ENCODE assay signal across 8 cellular contexts in the genomic region with DNA sequence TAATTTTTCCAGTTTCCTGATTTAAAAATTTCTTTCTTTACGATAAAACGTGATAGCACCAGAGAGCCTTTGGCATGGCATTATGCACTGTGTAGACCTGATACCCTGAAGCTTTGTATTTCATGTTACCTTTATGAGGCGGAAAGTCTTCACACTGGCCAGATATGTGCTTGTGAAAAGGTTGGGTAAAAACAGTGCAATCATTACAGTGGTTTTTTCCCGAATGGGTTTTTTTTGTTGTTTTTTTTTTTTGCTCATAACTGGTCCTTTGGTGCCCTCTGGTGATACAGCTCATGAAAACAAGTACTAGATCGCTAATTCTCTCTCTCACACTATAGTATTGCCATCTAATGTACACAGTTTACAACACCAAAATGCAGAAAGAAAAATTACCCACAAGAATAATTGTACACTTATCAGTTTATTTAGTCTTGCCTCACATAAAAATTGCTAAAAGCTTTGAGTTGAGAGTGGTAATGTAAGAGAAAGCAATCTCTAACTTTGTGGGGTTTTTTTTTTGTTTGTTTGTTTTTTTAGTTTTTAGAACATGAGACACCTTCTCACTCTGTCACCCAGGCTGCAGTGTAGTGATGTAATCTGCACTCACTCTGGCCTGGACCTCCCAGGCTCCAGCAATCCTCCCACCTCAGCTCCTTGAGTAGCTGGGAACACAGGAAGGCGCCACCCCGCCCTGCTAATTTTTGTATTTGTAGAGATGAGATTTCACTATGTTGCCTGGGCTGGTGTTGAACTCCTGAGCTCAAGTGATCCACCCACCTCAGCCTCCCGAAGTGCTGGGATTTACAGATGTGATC. TPM values are rescaled to one million over a fixed set of nuclear protein-coding genes. Genes with fewer than 3 reads are reported as not detected.
DNase-seq lines count a peak whose midpoint lies in the region; ATAC-seq and TF ChIP-seq lines count a peak whose summit lies in the region.

No MANE protein-coding gene starts in this region.

- H3K4me3 ChIP-seq in cardiac fibroblast (replicated peaks in 1 of 2; ENCODE audit: low read depth in 2 of 2, low read length in 2 of 2) (peak overlapping the region in 1 of 2 donors; percentile 15), left lung (no peak overlapping the region), upper lobe of right lung (no peak overlapping the region)

- no peaks in the 10 kb centered on the region for H3K27me3 Mint-ChIP-seq in activated CD4-positive, alpha-beta T cell treated with anti-CD3 and anti-CD28 coated beads for 36 hours
- H3K27me3 Mint-ChIP-seq in activated CD4-positive, alpha-beta T cell treated with anti-CD3 and anti-CD28 coated beads, Interleukin-2, amount 10 ng/mL, durations not matched to agents 24 days and 14 days = no peaks in the 10 kb centered on the region
- no peaks in the 10 kb centered on the region for H3K27me3 Mint-ChIP-seq in activated CD4-positive, alpha-beta memory T cell treated with anti-CD3 and anti-CD28 coated beads for 36 hours

- H3K9me3 Mint-ChIP-seq in activated CD4-positive, alpha-beta T cell treated with anti-CD3 and anti-CD28 coated beads for 36 hours (ENCODE audit: low read depth) = peaks cover 10% of the 10 kb centered on the region
- H3K9me3 Mint-ChIP-seq in activated CD4-positive, alpha-beta T cell treated with anti-CD3 and anti-CD28 coated beads, Interleukin-2, amount 10 ng/mL, durations not matched to agents 24 days and 14 days = peaks cover 5% of the 10 kb centered on the region
- H3K9me3 Mint-ChIP-seq in activated CD4-positive, alpha-beta memory T cell treated with anti-CD3 and anti-CD28 coated beads for 36 hours = peaks cover 25% of the 10 kb centered on the region

- H3K36me3 ChIP-seq in left lung (no peaks in the 10 kb centered on the region), upper lobe of right lung (no peaks in the 10 kb centered on the region)

- POLR2A ChIA-PET in activated CD4-positive, alpha-beta T cell treated with anti-CD3 and anti-CD28 coated beads for 36 hours (lab: Charles Lee) = interaction anchor here (0.6 kb wide), 1 partner anchor 12 kb away, joined by 6 read pairs; no protein-coding TSS in a partner anchor
- POLR2A ChIA-PET in HEK293T (lab: Yijun Ruan, JAX) = no interaction called here
- POLR2A ChIA-PET in activated CD4-positive, alpha-beta memory T cell treated with anti-CD3 and anti-CD28 coated beads for 36 hours (lab: Charles Lee) = interaction anchor here (0.6 kb wide), 1 partner anchor 9 kb away, joined by 3 read pairs; no protein-coding TSS in a partner anchor

- CTCF ChIA-PET in activated CD4-positive, alpha-beta T cell treated with anti-CD3 and anti-CD28 coated beads for 36 hours (lab: Charles Lee) = interaction anchor here (0.7 to 6.2 kb wide), 16 partner anchors 9 to 707 kb away, joined by 3 to 29 read pairs (median 5); no protein-coding TSS in a partner anchor
- CTCF ChIA-PET in HEK293T (lab: Yijun Ruan, JAX) = interaction anchor here (0.6 to 1.6 kb wide), 20 partner anchors 9 to 803 kb away, joined by 3 to 10 read pairs (median 3); partner anchors contain the start of gene SPATA4
- CTCF ChIA-PET in activated CD4-positive, alpha-beta memory T cell treated with anti-CD3 and anti-CD28 coated beads for 36 hours (lab: Charles Lee) = interaction anchor here (0.6 to 3.8 kb wide), 16 partner anchors 8 to 392 kb away, joined by 3 to 36 read pairs (median 4); no protein-coding TSS in a partner anchor

- H3K27me3 ChIP-seq in left lung (no peaks in the 10 kb centered on the region), upper lobe of right lung (no peaks in the 10 kb centered on the region)

- no peak overlapping the region for H3K4me3 Mint-ChIP-seq in activated CD4-positive, alpha-beta T cell treated with anti-CD3 and anti-CD28 coated beads for 36 hours
- H3K4me3 Mint-ChIP-seq in activated CD4-positive, alpha-beta T cell treated with anti-CD3 and anti-CD28 coated beads, Interleukin-2, amount 10 ng/mL, durations not matched to agents 24 days and 14 days = no peak overlapping the region
- no peak overlapping the region for H3K4me3 Mint-ChIP-seq in activated CD4-positive, alpha-beta memory T cell treated with anti-CD3 and anti-CD28 coated beads for 36 hours

- peak; percentile 64 for ATAC-seq in activated CD4-positive, alpha-beta T cell treated with anti-CD3 and anti-CD28 coated beads for 36 hours
- ATAC-seq in left lung (peak; percentile 90), upper lobe of right lung (peak; percentile 55)

- no peak for DNase-seq in activated CD4-positive, alpha-beta T cell treated with anti-CD3 and anti-CD28 coated beads for 36 hours
- DNase-seq in activated CD4-positive, alpha-beta T cell treated with anti-CD3 and anti-CD28 coated beads, Interleukin-2, amount 10 ng/mL, durations not matched to agents 24 days and 14 days = no peak
- DNase-seq in HEK293T (ENCODE audit: extremely low spot score) (peak; percentile 45), NCI-H2227 (lab: John Stamatoyannopoulos, UW; ENCODE audit: unreplicated experiment) (peak; percentile 58), cardiac fibroblast (ENCODE audit: low read depth in 2 of 2) (peak; percentile 72 to 81), left lung (peak in 1 of 2 donors; percentile 28), upper lobe of right lung (no peak)
- no peak for DNase-seq in activated CD4-positive, alpha-beta memory T cell treated with anti-CD3 and anti-CD28 coated beads for 36 hours

- H3K9me3 ChIP-seq in left lung (peaks cover 0 to 26% of the 10 kb centered on the region in 2 donors), upper lobe of right lung (peaks cover 13% of the 10 kb centered on the region)

- H3K27ac ChIP-seq in left lung (no peak overlapping the region), upper lobe of right lung (no peak overlapping the region)

- H3K4me1 ChIP-seq in left lung (peaks cover 0 to 8% of the 10 kb centered on the region in 2 donors), upper lobe of right lung (no peaks in the 10 kb centered on the region)

- H3K36me3 Mint-ChIP-seq in activated CD4-positive, alpha-beta T cell treated with anti-CD3 and anti-CD28 coated beads for 36 hours (ENCODE audit: low read depth) = peaks cover 7% of the 10 kb centered on the region
- H3K36me3 Mint-ChIP-seq in activated CD4-positive, alpha-beta T cell treated with anti-CD3 and anti-CD28 coated beads, Interleukin-2, amount 10 ng/mL, durations not matched to agents 24 days and 14 days (ENCODE audit: low read depth) = no peaks in the 10 kb centered on the region
- peaks cover 26% of the 10 kb centered on the region for H3K36me3 Mint-ChIP-seq in activated CD4-positive, alpha-beta memory T cell treated with anti-CD3 and anti-CD28 coated beads for 36 hours

- intact Hi-C loops in activated CD4-positive, alpha-beta T cell treated with anti-CD3 and anti-CD28 coated beads for 36 hours (cut with DNase I, micrococcal nuclease) = loop anchor here (1.0 to 2.0 kb wide), 4 partner anchors 191 to 394 kb away; no protein-coding TSS in a partner anchor
- intact Hi-C loops in activated CD4-positive, alpha-beta T cell treated with anti-CD3 and anti-CD28 coated beads, Interleukin-2, amount 10 ng/mL, durations not matched to agents 24 days and 14 days (cut with micrococcal nuclease) = loop anchor here (1.0 to 10.0 kb wide), 4 partner anchors 20 to 1576 kb away; no protein-coding TSS in a partner anchor
- intact Hi-C loops in left lung (cut with DNase I) (loop anchor here in 1 of 2 donors (10.0 kb wide), 2 partner anchors 186 to 306 kb away; no protein-coding TSS in a partner anchor), upper lobe of right lung (cut with DNase I) (no loop called here)
- intact Hi-C loops in activated CD4-positive, alpha-beta memory T cell treated with anti-CD3 and anti-CD28 coated beads for 36 hours (cut with micrococcal nuclease) = loop anchor here (1.0 kb wide), 3 partner anchors 191 to 394 kb away; no protein-coding TSS in a partner anchor

- peak; percentile 53 for TF ChIP-seq CTCF in cardiac fibroblast (IDR thresholded peaks at IDR 0.05; ENCODE audit: low read depth, low read length)
- TF ChIP-seq CTCF in left lung (IDR thresholded peaks at IDR 0.05) = peak; percentile 26 to 45
- peak; percentile 57 for TF ChIP-seq CTCF in upper lobe of right lung (IDR thresholded peaks at IDR 0.05)

- peaks cover 6% of the 10 kb centered on the region for H3K4me1 Mint-ChIP-seq in activated CD4-positive, alpha-beta T cell treated with anti-CD3 and anti-CD28 coated beads for 36 hours
- no peaks in the 10 kb centered on the region for H3K4me1 Mint-ChIP-seq in activated CD4-positive, alpha-beta T cell treated with anti-CD3 and anti-CD28 coated beads, Interleukin-2, amount 10 ng/mL, durations not matched to agents 24 days and 14 days
- H3K4me1 Mint-ChIP-seq in activated CD4-positive, alpha-beta memory T cell treated with anti-CD3 and anti-CD28 coated beads for 36 hours (ENCODE audit: low read depth) = peaks cover 2% of the 10 kb centered on the region

- no peak overlapping the region for H3K27ac Mint-ChIP-seq in activated CD4-positive, alpha-beta T cell treated with anti-CD3 and anti-CD28 coated beads for 36 hours
- no peak overlapping the region for H3K27ac Mint-ChIP-seq in activated CD4-positive, alpha-beta T cell treated with anti-CD3 and anti-CD28 coated beads, Interleukin-2, amount 10 ng/mL, durations not matched to agents 24 days and 14 days
- H3K27ac Mint-ChIP-seq in activated CD4-positive, alpha-beta memory T cell treated with anti-CD3 and anti-CD28 coated beads for 36 hours = no peak overlapping the region

TF ChIP-seq in HEK293T, 16 proteins besides CTCF, POLR2A, EP300 and RAD21:
- no peak for TF ChIP-seq ELF4 (IDR thresholded peaks at IDR 0.05)
- TF ChIP-seq ZNF384 (IDR thresholded peaks at IDR 0.05) = peak; percentile 96

RNA-seq across cellular contexts. Expression of gene SPCS3, which starts 21.3 kb away (rescaled TPM):
- total RNA-seq in activated CD4-positive, alpha-beta T cell treated with anti-CD3 and anti-CD28 coated beads for 36 hours = 100 to 1,000 TPM; 120 to 142 TPM
- total RNA-seq in activated CD4-positive, alpha-beta T cell treated with anti-CD3 and anti-CD28 coated beads, Interleukin-2, amount 10 ng/mL, durations not matched to agents 24 days and 14 days = 186 and 200 TPM in 2 replicates
- total RNA-seq in left lung (100 to 1,000 TPM; 137 to 203 TPM), upper lobe of right lung (151 TPM)
- 100 to 1,000 TPM; 182 to 185 TPM for total RNA-seq in activated CD4-positive, alpha-beta memory T cell treated with anti-CD3 and anti-CD28 coated beads for 36 hours

Comparison
In these comparisons a context has a peak if more than half of its experiments do, and no peak if none do; other contexts are left out.
1. DNase-seq: peak in HEK293T (single experiment), NCI-H2227 (single experiment) and cardiac fibroblast (2 of 2); none in activated CD4-positive, alpha-beta T cell treated with anti-CD3 and anti-CD28 coated beads for 36 hours (single experiment), activated CD4-positive, alpha-beta T cell treated with anti-CD3 and anti-CD28 coated beads, Interleukin-2, amount 10 ng/mL, durations not matched to agents 24 days and 14 days (single experiment), upper lobe of right lung (single experiment) and activated CD4-positive, alpha-beta memory T cell treated with anti-CD3 and anti-CD28 coated beads for 36 hours (single experiment).
2. Peak in every context shown above with its lines, with median percentiles within 50 percentile points of each other: ATAC-seq and CTCF ChIP-seq.